In genomic region chr10:131901181-131901829, GRCh38 we compare ENCODE assay signal across 8 cellular contexts. TPM values are rescaled to one million over a fixed set of nuclear protein-coding genes. Genes with fewer than 3 reads are reported as not detected.
DNase-seq lines count a peak whose midpoint lies in the region; ATAC-seq and TF ChIP-seq lines count a peak whose summit lies in the region.

No MANE protein-coding gene starts in this region.

- H3K9me3 ChIP-seq in adrenal gland (replicated peaks in 1 of 3) (no peaks in the 10 kb centered on the region), hepatocyte (ENCODE audit: low read depth) (no peaks in the 10 kb centered on the region), gastrocnemius medialis (no peaks in the 10 kb centered on the region)

- H3K27ac ChIP-seq in RWPE1 (peak overlapping the region; percentile 85), adrenal gland (peak overlapping the region; percentile 56 to 100 (median 97)), hepatocyte (peak overlapping the region; percentile 97), gastrocnemius medialis (peak overlapping the region; percentile 86 to 96 (median 88))

- peak overlapping the region; percentile 92 for H3K4me2 ChIP-seq in hepatocyte

- peak; percentile 30 for ATAC-seq in HG02970 (IDR thresholded peaks at IDR 0.05; ENCODE audit: low FRiP score, unreplicated experiment)
- peak; percentile 30 to 45 for ATAC-seq in gastrocnemius medialis

- peaks cover 45% of the 10 kb centered on the region for H4K20me1 ChIP-seq in hepatocyte (ENCODE audit: insufficient read depth, poor library complexity, severe bottlenecking)

- no peak for TF ChIP-seq CTCF in RWPE1 (conservative IDR thresholded peaks at IDR 0.05; ENCODE audit: low read depth)
- no peak for TF ChIP-seq CTCF in adrenal gland (IDR thresholded peaks at IDR 0.05)
- no peak for TF ChIP-seq CTCF in hepatocyte (IDR thresholded peaks at IDR 0.05; ENCODE audit: poor library complexity)
- TF ChIP-seq CTCF in gastrocnemius medialis (IDR thresholded peaks at IDR 0.05 in 4 of 5, conservative IDR thresholded peaks at IDR 0.05 in 1 of 5), result no peak

- DNase-seq in NOMO-1 treated with DMSO at 0.1 percent for 48 hours (lab: John Stamatoyannopoulos, UW; ENCODE audit: unreplicated experiment), result peak; percentile 22
- no peak for DNase-seq in NOMO-1 treated with dmso at 0.1 percent for 144 hours (lab: John Stamatoyannopoulos, UW; ENCODE audit: unreplicated experiment)
- no peak for DNase-seq in RWPE1 (ENCODE audit: low spot score)
- peak; percentile 65 to 87 (median 77) for DNase-seq in adrenal gland
- peak; percentile 80 for DNase-seq in hepatocyte (ENCODE audit: low spot score)
- DNase-seq in gastrocnemius medialis, result peak in 1 of 2 donors; percentile 32
- no peak for DNase-seq in SHP77 treated with DMSO at 0.1 percent for 48 hours (lab: John Stamatoyannopoulos, UW)

- POLR2A ChIA-PET in RWPE1 (lab: Yijun Ruan, JAX; ENCODE audit: low non-redundant PET), result interaction anchor here (0.6 to 1.8 kb wide), 2 partner anchors 16 to 518 kb away, joined by 5 read pairs; no protein-coding TSS in a partner anchor

- no peaks in the 10 kb centered on the region for H3K9me2 ChIP-seq in hepatocyte (replicated peaks; ENCODE audit: insufficient read depth)

- 0 to 3% (median 1%) methylated on average over 4 to 83 of the region's 83 CpGs for WGBS in adrenal gland, 4 donors
- WGBS in hepatocyte (ENCODE audit: low lambda C conversion rate, missing lambda C conversion rate), result under 1% methylated on average over 22 of the region's 83 CpGs

- H3K27me3 ChIP-seq in adrenal gland (no peaks in the 10 kb centered on the region), hepatocyte (no peaks in the 10 kb centered on the region), gastrocnemius medialis (peaks cover 3 to 13% (median 6%) of the 10 kb centered on the region in 3 donors)

- peaks cover 52% of the 10 kb centered on the region for H3K79me2 ChIP-seq in hepatocyte

- H2AFZ ChIP-seq in hepatocyte, result peak overlapping the region; percentile 5

- in situ Hi-C loops in gastrocnemius medialis (cut with MboI; ENCODE audit: low sequenced_read_pairs in 4 of 4), result no loop called here

- H3K4me3 ChIP-seq in adrenal gland (peak overlapping the region in 3 of 4 donors; percentile 5 to 99 (median 56)), hepatocyte (peak overlapping the region; percentile 95), gastrocnemius medialis (peak overlapping the region; percentile 65 to 90 (median 81))

- peaks cover 41 to 60% of the 10 kb centered on the region in 2 donors for H3K4me1 ChIP-seq in adrenal gland (replicated peaks in 1 of 2)
- H3K4me1 ChIP-seq in hepatocyte (ENCODE audit: insufficient read depth), result peaks cover 26% of the 10 kb centered on the region
- H3K4me1 ChIP-seq in gastrocnemius medialis, result peaks cover 41 to 49% of the 10 kb centered on the region in 2 donors

- H3K36me3 ChIP-seq in adrenal gland (replicated peaks in 1 of 2) (peaks cover 0 to 4% of the 10 kb centered on the region in 2 donors), hepatocyte (replicated peaks; ENCODE audit: insufficient read depth, low read depth) (no peaks in the 10 kb centered on the region), gastrocnemius medialis (no peaks in the 10 kb centered on the region)

- intact Hi-C loops in adrenal gland (cut with DNase I) (no loop called here), gastrocnemius medialis (cut with DNase I; ENCODE audit: low total_unique reads) (loop anchor here (2.0 kb wide), 2 partner anchors 47 to 111 kb away; no protein-coding TSS in a partner anchor)

- TF ChIP-seq POLR2A in adrenal gland (IDR thresholded peaks at IDR 0.05) (peak in 1 of 2 donors; percentile 77), gastrocnemius medialis (IDR thresholded peaks at IDR 0.05) (no peak)

- CTCF ChIA-PET in RWPE1 (lab: Yijun Ruan, JAX), result interaction anchor here (1.6 kb wide), 1 partner anchor 16 kb away, joined by 6 read pairs; no protein-coding TSS in a partner anchor

RNA-seq across cellular contexts. Expression of gene PPP2R2D, which starts 0.5 kb away (rescaled TPM):
- total RNA-seq in adrenal gland (10 to 100 TPM; 37.8 to 83.2 (median 53.0) TPM), hepatocyte (32.1 and 38.0 TPM in 2 replicates), gastrocnemius medialis (10 to 100 TPM; 22.4 to 33.7 (median 29.1) TPM)
- polyA plus RNA-seq in adrenal gland (10 to 100 TPM; 47.1 to 79.5 (median 63.3) TPM), hepatocyte (25.9 and 27.8 TPM in 2 replicates)

Comparison
In these comparisons a context has a peak if more than half of its experiments do, and no peak if none do; other contexts are left out.
1. DNase-seq: peak in NOMO-1 treated with DMSO at 0.1 percent for 48 hours (single experiment), adrenal gland (7 of 7) and hepatocyte (single experiment); none in NOMO-1 treated with dmso at 0.1 percent for 144 hours (single experiment), RWPE1 (single experiment) and SHP77 treated with DMSO at 0.1 percent for 48 hours (single experiment).
2. Peak in every context shown above with its lines, with median percentiles within 50 percentile points of each other: H3K27ac ChIP-seq and H3K4me3 ChIP-seq.